In the genomic region with DNA sequence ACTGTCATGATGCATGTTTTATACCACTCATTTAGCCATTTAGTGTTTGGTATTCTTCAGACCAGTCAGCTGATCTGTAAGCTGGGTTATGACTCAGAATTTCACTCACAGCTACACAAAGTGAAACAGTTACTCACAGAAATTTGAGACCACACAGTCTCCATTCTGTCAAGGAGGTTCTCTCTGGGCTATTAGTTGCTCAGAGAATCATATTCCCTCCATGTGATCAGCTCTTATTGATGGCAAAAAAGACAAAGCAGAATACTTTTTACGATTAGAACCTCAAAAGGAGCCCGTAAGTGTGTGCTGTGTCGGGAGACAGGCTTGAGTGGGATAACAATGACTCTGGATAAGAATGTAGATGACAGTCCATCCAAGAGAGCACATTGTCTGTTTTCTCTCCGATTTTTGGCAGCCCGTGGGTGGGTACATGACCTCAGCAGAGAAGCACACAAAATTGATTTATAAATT, we compare ENCODE assay signal across 10 cellular contexts.
A peak's percentile ranks its signal among the peaks of the same experiment; 100 is the strongest.
DNase-seq lines count a peak whose midpoint lies in the region; ATAC-seq and TF ChIP-seq lines count a peak whose summit lies in the region.
"Had no signal": no experiment of that assay in that cellular context is flagged by ENCODE, and none has a peak within 500 bp of the region (broad histone marks: within the 10 kb centered on the region; RNA-seq: fewer than 3 reads in every experiment).

No MANE protein-coding gene starts in this region.

- H3K27me3 ChIP-seq in smooth muscle cell (ENCODE audit: low read depth), result no peaks in the 10 kb centered on the region

- CTCF ChIA-PET in RWPE1 (lab: Yijun Ruan, JAX), result no interaction called here

- TF ChIP-seq CTCF in RWPE1 (conservative IDR thresholded peaks at IDR 0.05; ENCODE audit: low read depth) (no peak), smooth muscle cell (IDR thresholded peaks at IDR 0.05; ENCODE audit: borderline replicate concordance, insufficient read depth, poor library complexity, severe bottlenecking) (no peak)

- H3K4me3 ChIP-seq in smooth muscle cell, result no peak overlapping the region

- peak overlapping the region; percentile 74 for H3K4me2 ChIP-seq in smooth muscle cell

- ATAC-seq in GM19324 (IDR thresholded peaks at IDR 0.05; ENCODE audit: low FRiP score, unreplicated experiment), result peak; percentile 93
- ATAC-seq in HG02938 (IDR thresholded peaks at IDR 0.05; ENCODE audit: unreplicated experiment), result peak; percentile 89
- ATAC-seq: stimulated activated naive CD8-positive, alpha-beta T cell treated with anti-CD3 and anti-CD28 coated beads, Interleukin-15, amount 100 ng/mL, for 72 hours had no signal

- H3K36me3 ChIP-seq in smooth muscle cell (ENCODE audit: low read depth), result no peaks in the 10 kb centered on the region

- no peaks in the 10 kb centered on the region for H3F3A ChIP-seq in smooth muscle cell (ENCODE audit: low read depth)

- H3K9ac ChIP-seq in smooth muscle cell (ENCODE audit: low read depth), result no peak overlapping the region

- H3K27ac ChIP-seq in RWPE1, result no peak overlapping the region
- H3K27ac ChIP-seq in smooth muscle cell (ENCODE audit: low read depth), result peak overlapping the region; percentile 59
- H3K27ac ChIP-seq: HL-60 had no signal

- peak overlapping the region; percentile 77 for H2AFZ ChIP-seq in smooth muscle cell (ENCODE audit: low read depth)

- peak; percentile 36 for DNase-seq in RWPE1 (ENCODE audit: low spot score)
- DNase-seq in smooth muscle cell (lab: John Stamatoyannopoulos, UW; ENCODE audit: unreplicated experiment), result no peak
- DNase-seq in NCI-H187 treated with DMSO at 0.1 percent for 48 hours (lab: John Stamatoyannopoulos, UW), result no peak
- DNase-seq in NCI-H1694 treated with DMSO at 0.1 percent for 48 hours (lab: John Stamatoyannopoulos, UW), result no peak
- no peak for DNase-seq in NCI-H146 treated with DMSO at 0.1 percent for 48 hours (lab: John Stamatoyannopoulos, UW; ENCODE audit: unreplicated experiment)
- DNase-seq: cerebellar nuclear complex; stimulated activated naive CD8-positive, alpha-beta T cell treated with anti-CD3 and anti-CD28 coated beads, Interleukin-15, amount 100 ng/mL, for 72 hours had no signal

- H3K9me3 ChIP-seq in smooth muscle cell (replicated peaks; ENCODE audit: low read depth), result no peaks in the 10 kb centered on the region

- POLR2A ChIA-PET in RWPE1 (lab: Yijun Ruan, JAX; ENCODE audit: low non-redundant PET), result no interaction called here

- H4K20me1 ChIP-seq in smooth muscle cell (ENCODE audit: low read depth), result no peaks in the 10 kb centered on the region

- H3K79me2 ChIP-seq in smooth muscle cell (ENCODE audit: low read depth), result no peaks in the 10 kb centered on the region

- 68% methylated on average over 5 of the region's 5 CpGs for WGBS in smooth muscle cell (ENCODE audit: low lambda C conversion rate)

- peaks cover 5% of the 10 kb centered on the region for H3K4me1 ChIP-seq in smooth muscle cell (ENCODE audit: low read depth)
